Comparison of ENCODE assay signal across 8 cellular contexts in the genomic region with DNA sequence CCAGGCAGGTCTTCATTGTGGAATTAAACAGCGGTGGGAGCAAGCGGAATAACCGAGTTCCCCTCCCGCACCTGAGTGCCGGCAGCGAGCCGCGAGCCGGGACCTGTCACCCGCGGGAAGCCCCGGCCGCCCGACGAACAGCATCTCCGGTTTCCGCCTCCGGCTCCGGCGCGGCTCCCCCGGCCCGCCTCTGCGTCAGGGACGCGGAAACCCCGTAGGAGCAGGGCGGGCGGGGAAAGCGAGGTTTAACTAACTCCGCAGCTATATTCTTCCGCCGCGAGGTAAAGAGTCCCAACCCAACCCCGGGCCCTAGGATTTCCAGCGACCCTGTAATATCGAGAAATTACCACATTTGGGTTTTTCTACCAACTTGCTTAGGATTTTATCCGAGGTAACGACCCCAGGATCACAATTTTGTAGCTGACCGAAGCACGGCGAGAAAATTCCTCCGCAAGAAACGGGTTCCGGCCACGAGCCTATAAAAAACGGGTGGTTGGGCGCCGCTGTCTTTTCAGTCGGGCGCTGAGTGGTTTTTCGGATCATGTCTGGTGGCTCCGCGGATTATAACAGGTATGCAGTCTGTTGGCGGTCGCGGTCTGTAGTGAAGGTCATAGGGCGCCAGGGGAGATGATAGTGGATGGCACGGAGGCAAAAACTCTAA. TPM values are rescaled to one million over a fixed set of nuclear protein-coding genes. Genes with fewer than 3 reads are reported as not detected.
DNase-seq lines count a peak whose midpoint lies in the region; ATAC-seq and TF ChIP-seq lines count a peak whose summit lies in the region.

Gene EIF4A2 (plus strand): TSS at position 508 of the 661 bp plus-strand sequence. CDS start 34 bp downstream, at position 542.

- H3K27ac Mint-ChIP-seq in natural killer cell = peak within 1 kb of the TSS; percentile 95 to 97
- peak within 1 kb of the TSS; percentile 100 for H3K27ac Mint-ChIP-seq in stimulated activated naive B cell treated with anti-CD40 and anti-IgM and Interleukin-4, amounts not matched to agents 10 μg/mL and 1 μg/mL and 100 μg/mL, for 72 hours

- ATAC-seq in natural killer cell = peak; percentile 71 to 85 (median 77)
- ATAC-seq in stimulated activated naive B cell treated with anti-CD40 and anti-IgM and Interleukin-4, amounts not matched to agents 10 μg/mL and 1 μg/mL and 100 μg/mL, for 72 hours (replicated peaks) = peak; percentile 80 to 83

- no peaks in the 10 kb centered on the region for H3K9me3 ChIP-seq in MG63

- H3K4me3 ChIP-seq in H7 (ENCODE audit: insufficient read depth, low read depth, low read length) (peak within 1 kb of the TSS; percentile 99), MG63 (peak within 1 kb of the TSS; percentile 97), fibroblast of mammary gland (ENCODE audit: control insufficient read depth, low read depth, low read length) (peak within 1 kb of the TSS; percentile 100)

- intact Hi-C loops in natural killer cell (cut with micrococcal nuclease) = loop anchor here (5.0 kb wide), 2 partner anchors 349 to 846 kb away; partner anchors contain the start of gene TRA2B

- TF ChIP-seq CTCF in fibroblast of mammary gland (conservative IDR thresholded peaks at IDR 0.05; ENCODE audit: control insufficient read depth, insufficient read depth, low read depth, low read length) (no peak), natural killer cell (IDR thresholded peaks at IDR 0.05) (no peak)

- H3K27me3 Mint-ChIP-seq in natural killer cell (ENCODE audit: low read depth in 2 of 2) = no peaks in the 10 kb centered on the region
- peaks cover 0 to 5% of the 10 kb centered on the region in 2 donors for H3K27me3 Mint-ChIP-seq in stimulated activated naive B cell treated with anti-CD40 and anti-IgM and Interleukin-4, amounts not matched to agents 10 μg/mL and 1 μg/mL and 100 μg/mL, for 72 hours

- peaks cover 57% of the 10 kb centered on the region in 2 donors for H3K4me1 Mint-ChIP-seq in natural killer cell
- peaks cover 22 to 50% of the 10 kb centered on the region in 2 donors for H3K4me1 Mint-ChIP-seq in stimulated activated naive B cell treated with anti-CD40 and anti-IgM and Interleukin-4, amounts not matched to agents 10 μg/mL and 1 μg/mL and 100 μg/mL, for 72 hours

- no peaks in the 10 kb centered on the region for H3K27me3 ChIP-seq in H7 (ENCODE audit: control insufficient read depth, insufficient read depth, low read length)
- no peaks in the 10 kb centered on the region for H3K27me3 ChIP-seq in MG63

- peaks cover 45% of the 10 kb centered on the region for H3K36me3 Mint-ChIP-seq in natural killer cell
- H3K36me3 Mint-ChIP-seq in stimulated activated naive B cell treated with anti-CD40 and anti-IgM and Interleukin-4, amounts not matched to agents 10 μg/mL and 1 μg/mL and 100 μg/mL, for 72 hours = peaks cover 39 to 49% of the 10 kb centered on the region in 2 donors

- DNase-seq in EH (ENCODE audit: low read depth) (peak; percentile 87), H7 (peak; percentile 94), MG63 (peak; percentile 92), SHP77 (lab: John Stamatoyannopoulos, UW) (peak; percentile 67 to 84), fibroblast of mammary gland (ENCODE audit: low read depth) (peak; percentile 84), natural killer cell (peak; percentile 89)
- DNase-seq in activated T-helper 9 cell treated with anti-CD3 and anti-CD28 coated beads, Interleukin-2, amount 50 U/mL, for 16 hours (ENCODE audit: low read depth) = peak; percentile 86
- DNase-seq in stimulated activated naive B cell treated with anti-CD40 and anti-IgM and Interleukin-4, amounts not matched to agents 10 μg/mL and 1 μg/mL and 100 μg/mL, for 72 hours = peak; percentile 89

- H3K36me3 ChIP-seq in H7 (replicated peaks; ENCODE audit: control insufficient read depth, insufficient read depth, low read length) (peaks cover 38% of the 10 kb centered on the region), MG63 (peaks cover 48% of the 10 kb centered on the region)

- H3K4me3 Mint-ChIP-seq in natural killer cell = peak within 1 kb of the TSS; percentile 96
- H3K4me3 Mint-ChIP-seq in stimulated activated naive B cell treated with anti-CD40 and anti-IgM and Interleukin-4, amounts not matched to agents 10 μg/mL and 1 μg/mL and 100 μg/mL, for 72 hours = peak within 1 kb of the TSS; percentile 97 to 100

- H3K9me3 Mint-ChIP-seq in natural killer cell = no peaks in the 10 kb centered on the region
- H3K9me3 Mint-ChIP-seq in stimulated activated naive B cell treated with anti-CD40 and anti-IgM and Interleukin-4, amounts not matched to agents 10 μg/mL and 1 μg/mL and 100 μg/mL, for 72 hours = no peaks in the 10 kb centered on the region

RNA-seq across cellular contexts. Expression of gene EIF4A2, which starts in this region (rescaled TPM):
- total RNA-seq in H7 (2014; rRNA removed; shearing (Covaris generic)) = 523 and 819 TPM in 2 replicates
- 340 and 530 TPM in 2 replicates for total RNA-seq in MG63 (2014; rRNA removed; shearing (Covaris generic); ENCODE audit: low replicate concordance)
- 100 to 1,000 TPM; 551 to 652 (median 621) TPM for total RNA-seq in natural killer cell

Comparison
In these comparisons a context has a peak if more than half of its experiments do, and no peak if none do; other contexts are left out.
1. Peak in every context shown above with its lines: DNase-seq, ATAC-seq and H3K4me3 ChIP-seq.